Comparison of ENCODE assay signal across 20 cellular contexts in the genomic region with DNA sequence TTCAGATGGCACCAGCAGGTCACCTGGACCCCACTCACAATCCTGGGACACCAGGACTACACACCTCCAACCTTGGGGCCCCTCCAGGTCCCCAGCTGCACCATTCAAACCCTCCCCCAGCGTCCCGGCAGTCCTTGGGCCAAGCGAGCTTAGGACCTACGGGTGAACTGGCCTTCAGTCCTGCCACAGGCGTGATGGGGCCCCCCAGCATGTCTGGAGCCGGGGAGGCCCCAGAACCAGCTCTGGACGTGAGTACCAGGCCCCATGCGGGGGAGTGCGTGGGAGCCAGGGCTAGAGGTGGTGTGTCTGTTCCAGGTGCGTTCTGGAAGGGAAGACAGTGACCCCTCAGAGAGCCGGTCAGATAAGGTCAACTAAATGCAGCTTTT. TPM values are rescaled to one million over a fixed set of nuclear protein-coding genes. Genes with fewer than 3 reads are reported as not detected.
DNase-seq lines count a peak whose midpoint lies in the region; ATAC-seq and TF ChIP-seq lines count a peak whose summit lies in the region.
"Had no signal": no experiment of that assay in that cellular context is flagged by ENCODE, and none has a peak within 500 bp of the region (broad histone marks: within the 10 kb centered on the region; RNA-seq: fewer than 3 reads in every experiment).

No MANE protein-coding gene starts in this region.

- 88 to 89% methylated on average over 7 to 11 of the region's 11 CpGs for WGBS in body of pancreas, 2 donors

- H3K4me1 ChIP-seq in body of pancreas, result peaks cover 41% of the 10 kb centered on the region

- ATAC-seq in body of pancreas (no peak), GM19023 (IDR thresholded peaks at IDR 0.05; ENCODE audit: unreplicated experiment) (no peak), GM21737 (IDR thresholded peaks at IDR 0.05; ENCODE audit: unreplicated experiment) (no peak)
- ATAC-seq: Right ventricle myocardium inferior had no signal

- intact Hi-C loops in body of pancreas (cut with DNase I), result no loop called here

- no peak for TF ChIP-seq POLR2A in body of pancreas (IDR thresholded peaks at IDR 0.05)

- H3K27me3 ChIP-seq in body of pancreas, result no peaks in the 10 kb centered on the region
- H3K27me3 ChIP-seq in layer of hippocampus (ENCODE audit: control insufficient read depth, insufficient read depth, low read length), result no peaks in the 10 kb centered on the region
- H3K27me3 ChIP-seq: Peyer's patch had no signal

- peak; percentile 12 for DNase-seq in D341Med (ENCODE audit: low spot score)
- DNase-seq in body of pancreas, result no peak
- no peak for DNase-seq in substantia nigra (lab: John Stamatoyannopoulos, UW)
- no peak for DNase-seq in NCI-H510A treated with DMSO at 0.1 percent for 48 hours (lab: John Stamatoyannopoulos, UW)
- DNase-seq: C1 segment of cervical spinal cord; DMS79 treated with DMSO at 0.1 percent for 48 hours; H9; IMR-90; Kasumi-1; MM.1S; NCI-H1092; NCI-H1436 treated with DMSO at 0.1 percent for 48 hours; NCI-H2029; NCI-H446; NK-92 treated with Interleukin-12 subunit alpha and Interleukin-12 subunit beta, amount 100 ng/mL, for 24 hours; Peyer's patch had no signal

- H3K4me3 ChIP-seq in body of pancreas, result no peak overlapping the region
- H3K4me3 ChIP-seq: Peyer's patch had no signal

- H3K27ac ChIP-seq in body of pancreas, result peak overlapping the region in 3 of 4 donors; percentile 15 to 81 (median 73)
- peak overlapping the region; percentile 93 for H3K27ac ChIP-seq in layer of hippocampus (ENCODE audit: low read depth, low read length)
- H3K27ac ChIP-seq in substantia nigra (ENCODE audit: low read depth, low read length, poor library complexity, severe bottlenecking), result peak overlapping the region; percentile 96

- TF ChIP-seq CTCF in body of pancreas (IDR thresholded peaks at IDR 0.05), result no peak

- H3K36me3 ChIP-seq in body of pancreas (replicated peaks in 1 of 2; ENCODE audit: insufficient read depth in 1 of 2, low read depth in 2 of 2), result peaks cover 12 to 20% of the 10 kb centered on the region in 2 donors

- H3K9me3 ChIP-seq in body of pancreas, result no peaks in the 10 kb centered on the region
- H3K9me3 ChIP-seq: Peyer's patch had no signal

RNA-seq across cellular contexts. Expression of gene ZMIZ2, which starts 17.8 kb away (rescaled TPM):
- 10 to 100 TPM; 30.9 to 50.4 TPM for total RNA-seq in body of pancreas

RNA-seq across cellular contexts. Expression of gene PPIA, which starts 30.1 kb away (rescaled TPM):
- total RNA-seq in body of pancreas, result 100 to 1,000 TPM; 352 to 366 TPM
